ENCODE assay signal across 14 cellular contexts in genomic region chr4:40195182-40196177, GRCh38. TPM values are rescaled to one million over a fixed set of nuclear protein-coding genes. Genes with fewer than 3 reads are reported as not detected.
A peak's percentile ranks its signal among the peaks of the same experiment; 100 is the strongest.
DNase-seq lines count a peak whose midpoint lies in the region; ATAC-seq and TF ChIP-seq lines count a peak whose summit lies in the region.
"Had no signal": no experiment of that assay in that cellular context is flagged by ENCODE, and none has a peak within 500 bp of the region (broad histone marks: within the 10 kb centered on the region; RNA-seq: fewer than 3 reads in every experiment).

No MANE protein-coding gene starts in this region.

- BruUV-seq in mammary epithelial cell (replicated peaks; lab: Mats Ljungman, UMichigan) (no TSS peak), MCF 10A (replicated peaks; lab: Mats Ljungman, UMichigan) (no TSS peak)

- DNase-seq in breast epithelium (ENCODE audit: low spot score in 2 of 2) (no peak), mammary epithelial cell (no peak), Peyer's patch (no peak), HCEC 1CT (no peak), MCF 10A (ENCODE audit: unreplicated experiment) (no peak), WERI-Rb-1 (no peak)
- DNase-seq in effector memory CD4-positive, alpha-beta T cell = no peak
- DNase-seq: activated CD4-positive, CD25-positive, alpha-beta regulatory T cell treated with anti-CD3 and anti-CD28 coated beads, Interleukin-2, amount 50 U/mL, for 72 hours; GF-D8; NCI-H345 had no signal

- intact Hi-C loops in breast epithelium (cut with DNase I; ENCODE audit: low total_unique reads) = no loop called here
- intact Hi-C loops in mammary epithelial cell (cut with micrococcal nuclease) = no loop called here
- intact Hi-C loops in MCF 10A (cut with micrococcal nuclease) = no loop called here

- H3K9me3 ChIP-seq in breast epithelium (no peaks in the 10 kb centered on the region), mammary epithelial cell (replicated peaks; ENCODE audit: insufficient read depth, low read length) (no peaks in the 10 kb centered on the region), Peyer's patch (no peaks in the 10 kb centered on the region), WERI-Rb-1 (ENCODE audit: severe bottlenecking) (no peaks in the 10 kb centered on the region)
- no peaks in the 10 kb centered on the region for H3K9me3 ChIP-seq in effector memory CD4-positive, alpha-beta T cell (ENCODE audit: control insufficient read depth, low read length)
- H3K9me3 ChIP-seq: suprapubic skin had no signal

- no peaks in the 10 kb centered on the region for H3K27me3 Mint-ChIP-seq in MCF 10A (ENCODE audit: insufficient read depth, unreplicated experiment)
- H3K27me3 Mint-ChIP-seq: progenitor cell of endocrine pancreas had no signal

- H3K4me1 ChIP-seq in breast epithelium (no peaks in the 10 kb centered on the region), mammary epithelial cell (ENCODE audit: insufficient read depth, low read length) (no peaks in the 10 kb centered on the region), Peyer's patch (peaks cover 0 to 14% (median 3%) of the 10 kb centered on the region in 4 donors)
- peaks cover 33% of the 10 kb centered on the region for H3K4me1 ChIP-seq in effector memory CD4-positive, alpha-beta T cell (ENCODE audit: control insufficient read depth, insufficient read depth, low read length, poor library complexity, severe bottlenecking)
- H3K4me1 ChIP-seq: suprapubic skin had no signal

- H3K9ac ChIP-seq in mammary epithelial cell (ENCODE audit: insufficient read depth, low read length) = no peak overlapping the region

- TF ChIP-seq POLR2A in breast epithelium (IDR thresholded peaks at IDR 0.05) = no peak
- TF ChIP-seq POLR2A in Peyer's patch (IDR thresholded peaks at IDR 0.05) = no peak

- H3K36me3 Mint-ChIP-seq in MCF 10A (ENCODE audit: insufficient read depth, unreplicated experiment) = no peaks in the 10 kb centered on the region

- H3K36me3 ChIP-seq in breast epithelium (no peaks in the 10 kb centered on the region), mammary epithelial cell (ENCODE audit: insufficient read depth, low read length) (no peaks in the 10 kb centered on the region), Peyer's patch (no peaks in the 10 kb centered on the region), WERI-Rb-1 (no peaks in the 10 kb centered on the region)
- H3K36me3 ChIP-seq in effector memory CD4-positive, alpha-beta T cell (ENCODE audit: control insufficient read depth, insufficient read depth, low read length) = no peaks in the 10 kb centered on the region
- H3K36me3 ChIP-seq: suprapubic skin had no signal

- H2AFZ ChIP-seq in mammary epithelial cell (ENCODE audit: low read depth, low read length) = no peak overlapping the region

- H3K4me3 Mint-ChIP-seq in MCF 10A (ENCODE audit: unreplicated experiment) = no peak overlapping the region

- 85% methylated on average over 10 of the region's 10 CpGs for WGBS in mammary epithelial cell (ENCODE audit: low coverage, missing lambda C conversion rate)

- no peak overlapping the region for H3K27ac Mint-ChIP-seq in MCF 10A (ENCODE audit: low read depth, unreplicated experiment)

- H3K4me2 ChIP-seq in mammary epithelial cell (ENCODE audit: insufficient read depth, low read depth, low read length) = no peak overlapping the region

- no peak for ATAC-seq in GM19467 (IDR thresholded peaks at IDR 0.05; ENCODE audit: unreplicated experiment)
- ATAC-seq: Right ventricle myocardium inferior had no signal

- no peaks in the 10 kb centered on the region for H3K79me2 ChIP-seq in mammary epithelial cell (ENCODE audit: insufficient read depth, low read length)

- no peak for TF ChIP-seq CTCF in breast epithelium (IDR thresholded peaks at IDR 0.05)
- TF ChIP-seq CTCF in mammary epithelial cell (conservative IDR thresholded peaks at IDR 0.05 in 1 of 2, IDR thresholded peaks at IDR 0.05 in 1 of 2; ENCODE audit: extremely low read depth in 1 of 2, insufficient read depth in 1 of 2, low read depth in 1 of 2, low read length in 2 of 2) = no peak
- no peak for TF ChIP-seq CTCF in Peyer's patch (IDR thresholded peaks at IDR 0.05)
- no peak for TF ChIP-seq CTCF in MCF 10A (IDR thresholded peaks at IDR 0.05; ENCODE audit: unreplicated experiment)
- no peak for TF ChIP-seq CTCF in WERI-Rb-1 (IDR thresholded peaks at IDR 0.05; ENCODE audit: low read depth, low read length)

- H3K27ac ChIP-seq in breast epithelium = peak overlapping the region; percentile 73 to 77
- H3K27ac ChIP-seq in mammary epithelial cell (ENCODE audit: insufficient read depth, low read depth, low read length) = no peak overlapping the region
- peak overlapping the region in 3 of 4 donors; percentile 68 to 87 (median 80) for H3K27ac ChIP-seq in Peyer's patch
- H3K27ac ChIP-seq in effector memory CD4-positive, alpha-beta T cell (ENCODE audit: insufficient read depth, low read length, poor library complexity, severe bottlenecking) = peak overlapping the region; percentile 100
- no peak overlapping the region for H3K27ac ChIP-seq in WERI-Rb-1
- H3K27ac ChIP-seq: suprapubic skin had no signal

- POLR2A ChIA-PET in MCF 10A (lab: Yijun Ruan, JAX) = interaction anchor here (1.2 kb wide), 1 partner anchor 12 kb away, joined by 3 read pairs; no protein-coding TSS in a partner anchor

- CTCF ChIA-PET in mammary epithelial cell (lab: Charles Lee; ENCODE audit: low non-redundant PET) (no interaction called here), MCF 10A (lab: Yijun Ruan, JAX) (interaction anchor here (0.5 to 0.7 kb wide), 3 partner anchors 39 to 1070 kb away, joined by 3 read pairs; no protein-coding TSS in a partner anchor)

- H3K4me3 ChIP-seq in breast epithelium (no peak overlapping the region), mammary epithelial cell (replicated peaks in 1 of 3; ENCODE audit: insufficient read depth in 1 of 3, low read depth in 2 of 3, low read length in 3 of 3) (no peak overlapping the region), Peyer's patch (peak overlapping the region in 1 of 4 donors; percentile 57), WERI-Rb-1 (ENCODE audit: low read depth, low read length) (no peak overlapping the region)
- H3K4me3 ChIP-seq in effector memory CD4-positive, alpha-beta T cell (ENCODE audit: insufficient read depth, low read depth, low read length, poor library complexity, severe bottlenecking) = peak overlapping the region; percentile 87
- H3K4me3 ChIP-seq: suprapubic skin had no signal

- no peaks in the 10 kb centered on the region for H3K27me3 ChIP-seq in breast epithelium
- no peaks in the 10 kb centered on the region for H3K27me3 ChIP-seq in mammary epithelial cell (ENCODE audit: insufficient read depth, low read length)
- H3K27me3 ChIP-seq in Peyer's patch = no peaks in the 10 kb centered on the region
- no peaks in the 10 kb centered on the region for H3K27me3 ChIP-seq in effector memory CD4-positive, alpha-beta T cell (replicated peaks; ENCODE audit: control insufficient read depth, insufficient read depth, low read length, poor library complexity, severe bottlenecking)
- H3K27me3 ChIP-seq in WERI-Rb-1 (ENCODE audit: insufficient read depth, low read depth, severe bottlenecking) = no peaks in the 10 kb centered on the region
- H3K27me3 ChIP-seq: suprapubic skin had no signal

- H3K9me3 Mint-ChIP-seq in MCF 10A (ENCODE audit: unreplicated experiment) = no peaks in the 10 kb centered on the region

- no peaks in the 10 kb centered on the region for H4K20me1 ChIP-seq in mammary epithelial cell (ENCODE audit: insufficient read depth, low read length)

- dilution Hi-C loops in mammary epithelial cell (cut with HindIII; ENCODE audit: low sequenced_read_pairs) = no loop called here

- H3K4me1 Mint-ChIP-seq in MCF 10A (ENCODE audit: insufficient read depth, unreplicated experiment) = no peaks in the 10 kb centered on the region

- in situ Hi-C loops in mammary epithelial cell (cut with MboI; ENCODE audit: low sequenced_read_pairs in 2 of 2) = no loop called here

RNA-seq across cellular contexts. Expression of gene RHOH, which starts 1.4 kb away (rescaled TPM):
- 10 to 100 TPM in 1 of 3 donors, 1 to 10 TPM in 2; 5.0 to 16.4 (median 9.7) TPM for total RNA-seq in breast epithelium
- total RNA-seq in mammary epithelial cell = not detected
- not detected for polyA plus RNA-seq in mammary epithelial cell
- polyA minus RNA-seq in mammary epithelial cell = not detected
- 10 to 100 TPM in 2 of 4 donors, 1 to 10 TPM in 2; 3.0 to 46.2 (median 9.8) TPM for total RNA-seq in Peyer's patch
- not detected in 2 replicates for total RNA-seq in MCF 10A (2022)

Comparison
In these comparisons a context has a peak if more than half of its experiments do, and no peak if none do; other contexts are left out.
1. H3K27ac ChIP-seq: peak in breast epithelium (2 of 2), Peyer's patch (3 of 4) and effector memory CD4-positive, alpha-beta T cell (single experiment); none in mammary epithelial cell (single experiment) and WERI-Rb-1 (single experiment).